ENCODE assay signal across 22 cellular contexts in the genomic region with DNA sequence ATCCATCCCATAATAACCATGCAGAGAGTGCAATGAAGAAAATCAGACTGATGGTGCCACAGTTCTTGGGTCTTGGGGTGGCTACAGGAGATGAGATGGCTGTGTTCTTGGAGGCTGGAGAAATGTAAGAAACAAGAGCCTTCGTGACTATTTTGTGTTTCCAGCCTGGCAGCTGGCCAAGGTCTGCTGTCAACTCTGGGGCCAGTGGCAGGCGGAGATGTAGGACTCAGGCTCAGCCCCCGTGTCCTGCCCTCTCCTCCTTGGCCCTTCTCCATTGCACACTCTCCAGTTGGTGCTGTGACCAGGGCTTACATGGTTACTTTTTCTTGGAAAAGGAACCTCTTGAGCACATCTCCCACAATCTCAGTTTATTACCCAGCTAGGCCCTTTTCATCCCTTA.
"Had no signal": no experiment of that assay in that cellular context is flagged by ENCODE, and none has a peak within 500 bp of the region (broad histone marks: within the 10 kb centered on the region; RNA-seq: fewer than 3 reads in every experiment).

No MANE protein-coding gene starts in this region.

- ATAC-seq: effector memory CD8-positive, alpha-beta T cell; gastroesophageal sphincter; lower lobe of right lung; pancreas; right cardiac atrium; stimulated activated effector memory CD8-positive, alpha-beta T cell treated with anti-CD3 and anti-CD28 coated beads, Interleukin-12 subunit alpha, Interleukin-12 subunit beta, amount 100 ng/mL, for 72 hours; stimulated activated naive CD8-positive, alpha-beta T cell treated with anti-CD3 and anti-CD28 coated beads, Interleukin-15, Interleukin-2, amounts not matched to agents 100 U/mL and 50 U/mL, for 24 hours; upper lobe of right lung had no signal

- H3K27ac ChIP-seq: epithelial cell of prostate, esophagus squamous epithelium, gastroesophageal sphincter, left ventricle myocardium inferior, lower lobe of right lung, pancreas, suprapubic skin, tibial nerve, upper lobe of right lung had no signal

- DNase-seq: effector memory CD8-positive, alpha-beta T cell; esophagus squamous epithelium; foreskin fibroblast; glutamatergic neuron; islet precursor cell; left ventricle myocardium inferior; lower lobe of right lung; mesenchymal stem cell; naive B cell; occipital lobe; stimulated activated CD4-positive, alpha-beta T cell treated with anti-CD3 and anti-CD28 coated beads, Interleukin-4, amount 100 ng/mL, for 1 hour; stimulated activated CD8-positive, alpha-beta memory T cell treated with anti-CD3 and anti-CD28 coated beads, Interleukin-4, amount 100 ng/mL, for 48 hours; stimulated activated naive CD8-positive, alpha-beta T cell treated with anti-CD3 and anti-CD28 coated beads, Interleukin-15, Interleukin-2, amounts not matched to agents 100 U/mL and 50 U/mL, for 24 hours; upper lobe of right lung had no signal

- H3K36me3 ChIP-seq: esophagus squamous epithelium, gastroesophageal sphincter, left ventricle myocardium inferior, lower lobe of right lung, pancreas, suprapubic skin, tibial nerve, upper lobe of right lung had no signal

- H3K4me1 ChIP-seq: gastroesophageal sphincter, left ventricle myocardium inferior, lower lobe of right lung, pancreas, suprapubic skin, tibial nerve, upper lobe of right lung had no signal

- H3K4me3 ChIP-seq: esophagus squamous epithelium, gastroesophageal sphincter, left ventricle myocardium inferior, lower lobe of right lung, pancreas, smooth muscle cell, suprapubic skin, tibial nerve, upper lobe of right lung had no signal

- H3K27me3 ChIP-seq: gastroesophageal sphincter, pancreas, suprapubic skin, tibial nerve, upper lobe of right lung had no signal

- H3K9me3 ChIP-seq: esophagus squamous epithelium, gastroesophageal sphincter, lower lobe of right lung, pancreas, suprapubic skin, tibial nerve, upper lobe of right lung had no signal
